ENCODE assay signal across 8 cellular contexts in genomic region chr19:14418743-14419037, GRCh38. TPM values are rescaled to one million over a fixed set of nuclear protein-coding genes. Genes with fewer than 3 reads are reported as not detected.
A peak's percentile ranks its signal among the peaks of the same experiment; 100 is the strongest.
DNase-seq lines count a peak whose midpoint lies in the region; ATAC-seq and TF ChIP-seq lines count a peak whose summit lies in the region.

No MANE protein-coding gene starts in this region.

- no peaks in the 10 kb centered on the region for H3K9me3 Mint-ChIP-seq in WTC11

- H3K27me3 ChIP-seq in right cardiac atrium (ENCODE audit: control insufficient read depth, insufficient read depth) (no peaks in the 10 kb centered on the region), smooth muscle cell (ENCODE audit: low read depth) (no peaks in the 10 kb centered on the region)

- peaks cover 51% of the 10 kb centered on the region for H4K20me1 ChIP-seq in smooth muscle cell (ENCODE audit: low read depth)

- POLR2A ChIA-PET in WTC11 (lab: Charles Lee), result no interaction called here

- peaks cover 8% of the 10 kb centered on the region for H3K36me3 Mint-ChIP-seq in WTC11

- DNase-seq in HFF-Myc (ENCODE audit: extremely low read depth, low read depth) (no peak), WTC11 (ENCODE audit: low spot score) (no peak), right cardiac atrium (no peak), smooth muscle cell (lab: John Stamatoyannopoulos, UW; ENCODE audit: unreplicated experiment) (no peak), hypothalamus (lab: John Stamatoyannopoulos, UW) (no peak), NCI-H2227 (lab: John Stamatoyannopoulos, UW; ENCODE audit: unreplicated experiment) (no peak)
- DNase-seq in stimulated activated naive CD4-positive, alpha-beta T cell treated with Interleukin-2 at 50 U/mL for 16 hours (lab: John Stamatoyannopoulos, UW), result no peak

- H3K27me3 Mint-ChIP-seq in WTC11 (ENCODE audit: low read depth), result no peaks in the 10 kb centered on the region

- peak overlapping the region; percentile 44 for H2AFZ ChIP-seq in smooth muscle cell (ENCODE audit: low read depth)

- H3F3A ChIP-seq in smooth muscle cell (ENCODE audit: low read depth), result no peaks in the 10 kb centered on the region

- TF ChIP-seq CTCF in HFF-Myc (IDR thresholded peaks at IDR 0.05; ENCODE audit: low read depth, low read length, missing control alignments) (no peak), WTC11 (IDR thresholded peaks at IDR 0.05) (no peak), smooth muscle cell (IDR thresholded peaks at IDR 0.05; ENCODE audit: borderline replicate concordance, insufficient read depth, poor library complexity, severe bottlenecking) (no peak)

- H3K4me1 Mint-ChIP-seq in WTC11, result peaks cover 32% of the 10 kb centered on the region

- H3K27ac ChIP-seq in right cardiac atrium (ENCODE audit: low read length) (peak overlapping the region; percentile 81), smooth muscle cell (ENCODE audit: low read depth) (peak overlapping the region; percentile 96)

- H3K27ac Mint-ChIP-seq in WTC11, result peak overlapping the region; percentile 99; the same call in 1 of the 2 replicates

- H3K9me3 ChIP-seq in right cardiac atrium (ENCODE audit: control insufficient read depth, low read length) (no peaks in the 10 kb centered on the region), smooth muscle cell (replicated peaks; ENCODE audit: low read depth) (no peaks in the 10 kb centered on the region)

- H3K4me1 ChIP-seq in right cardiac atrium (ENCODE audit: control insufficient read depth, insufficient read depth, low read length), result peaks cover 2% of the 10 kb centered on the region
- peaks cover 15% of the 10 kb centered on the region for H3K4me1 ChIP-seq in smooth muscle cell (ENCODE audit: low read depth)

- intact Hi-C loops in right cardiac atrium (cut with DNase I), result loop anchor here in 2 of 4 donors (10.0 kb wide), 2 partner anchors 54 to 64 kb away; no protein-coding TSS in a partner anchor

- peak overlapping the region; percentile 89 for H3K4me3 ChIP-seq in HFF-Myc (replicated peaks; ENCODE audit: low read depth, low read length)
- H3K4me3 ChIP-seq in right cardiac atrium (ENCODE audit: low read length), result peak overlapping the region; percentile 95
- peak overlapping the region; percentile 90 for H3K4me3 ChIP-seq in smooth muscle cell

- H3K36me3 ChIP-seq in smooth muscle cell (ENCODE audit: low read depth), result no peaks in the 10 kb centered on the region

- H3K79me2 ChIP-seq in smooth muscle cell (ENCODE audit: low read depth), result peaks cover 51% of the 10 kb centered on the region

- CTCF ChIA-PET in WTC11 (lab: Charles Lee), result interaction anchor here (0.8 to 5.4 kb wide), 5 partner anchors 9 to 282 kb away, joined by 3 to 37 read pairs (median 4); partner anchors contain the start of gene ASF1B

- ATAC-seq in WTC11 (no peak), right cardiac atrium (no peak), HG02571 (IDR thresholded peaks at IDR 0.05; ENCODE audit: unreplicated experiment) (no peak)

- H3K4me3 Mint-ChIP-seq in WTC11, result peak overlapping the region; percentile 99

- peak overlapping the region; percentile 92 for H3K9ac ChIP-seq in smooth muscle cell (ENCODE audit: low read depth)

- peak overlapping the region; percentile 91 for H3K4me2 ChIP-seq in smooth muscle cell

- 1% methylated on average over 18 of the region's 18 CpGs for WGBS in right cardiac atrium
- 2% methylated on average over 9 of the region's 18 CpGs for WGBS in smooth muscle cell (ENCODE audit: low lambda C conversion rate)

TF ChIP-seq in WTC11, 78 proteins besides CTCF, POLR2A, EP300 and RAD21 (continues in another document):
- TF ChIP-seq E2F1 (CRISPR knock-in tag; IDR thresholded peaks at IDR 0.05), result no peak
- no peak for TF ChIP-seq CREM (CRISPR knock-in tag; IDR thresholded peaks at IDR 0.05)
- no peak for TF ChIP-seq CDX4 (CRISPR knock-in tag; IDR thresholded peaks at IDR 0.05; ENCODE audit: borderline replicate concordance)
- TF ChIP-seq ATF1 (CRISPR knock-in tag; IDR thresholded peaks at IDR 0.05), result no peak
- no peak for TF ChIP-seq SMAD4 (CRISPR knock-in tag; IDR thresholded peaks at IDR 0.05)
- no peak for TF ChIP-seq CBFB (CRISPR knock-in tag; IDR thresholded peaks at IDR 0.05; ENCODE audit: low read depth)
- TF ChIP-seq AR (CRISPR knock-in tag; IDR thresholded peaks at IDR 0.05), result no peak
- no peak for TF ChIP-seq FOXJ3 (CRISPR knock-in tag; IDR thresholded peaks at IDR 0.05; ENCODE audit: borderline replicate concordance)
- TF ChIP-seq ATF6 (CRISPR knock-in tag; IDR thresholded peaks at IDR 0.05), result no peak

RNA-seq across cellular contexts. Expression of gene DDX39A, which starts 0.5 kb away (rescaled TPM):
- 103 to 136 TPM (median 105 TPM) in 3 replicates for total RNA-seq in WTC11 (2021)
- total RNA-seq in right cardiac atrium, result 10 to 100 TPM; 20.7 to 34.7 (median 30.2) TPM
- polyA plus RNA-seq in right cardiac atrium, result 30.3 TPM
- 18.2 and 23.1 TPM in 2 replicates for total RNA-seq in smooth muscle cell
- polyA plus RNA-seq in smooth muscle cell, result 38.0 and 54.6 TPM in 2 replicates

RNA-seq across cellular contexts. Expression of gene PKN1, which starts 14.4 kb away (rescaled TPM):
- total RNA-seq in WTC11 (2021), result 170 to 197 TPM (median 187 TPM) in 3 replicates
- total RNA-seq in right cardiac atrium, result 100 to 1,000 TPM; 122 to 138 (median 130) TPM
- polyA plus RNA-seq in right cardiac atrium, result 79.3 TPM
- total RNA-seq in smooth muscle cell, result 19.0 and 28.0 TPM in 2 replicates
- polyA plus RNA-seq in smooth muscle cell, result 64.8 and 72.2 TPM in 2 replicates

RNA-seq across cellular contexts. Expression of gene ADGRE5, which starts 37.4 kb away (rescaled TPM):
- total RNA-seq in WTC11 (2021), result 3.2 to 4.0 TPM (median 3.9 TPM) in 3 replicates
- total RNA-seq in right cardiac atrium, result 10 to 100 TPM; 27.6 to 41.0 (median 35.1) TPM
- polyA plus RNA-seq in right cardiac atrium, result 17.7 TPM
- 2.6 and 3.0 TPM in 2 replicates for total RNA-seq in smooth muscle cell
- 5.5 and 5.6 TPM in 2 replicates for polyA plus RNA-seq in smooth muscle cell

RNA-seq across cellular contexts. Expression of gene PTGER1, which starts 56.5 kb away (rescaled TPM):
- total RNA-seq in WTC11 (2021) (0.68 to 1.2 TPM (median 0.87 TPM) in 3 replicates), right cardiac atrium (under 1 TPM in 1 of 4 donors, not detected in 3; 0.33 TPM), smooth muscle cell (0.27 TPM in 1 of 2 replicates, not detected in the other)
- polyA plus RNA-seq in right cardiac atrium (not detected), smooth muscle cell (1.0 TPM in 1 of 2 replicates, not detected in the other)
